In the genomic region with DNA sequence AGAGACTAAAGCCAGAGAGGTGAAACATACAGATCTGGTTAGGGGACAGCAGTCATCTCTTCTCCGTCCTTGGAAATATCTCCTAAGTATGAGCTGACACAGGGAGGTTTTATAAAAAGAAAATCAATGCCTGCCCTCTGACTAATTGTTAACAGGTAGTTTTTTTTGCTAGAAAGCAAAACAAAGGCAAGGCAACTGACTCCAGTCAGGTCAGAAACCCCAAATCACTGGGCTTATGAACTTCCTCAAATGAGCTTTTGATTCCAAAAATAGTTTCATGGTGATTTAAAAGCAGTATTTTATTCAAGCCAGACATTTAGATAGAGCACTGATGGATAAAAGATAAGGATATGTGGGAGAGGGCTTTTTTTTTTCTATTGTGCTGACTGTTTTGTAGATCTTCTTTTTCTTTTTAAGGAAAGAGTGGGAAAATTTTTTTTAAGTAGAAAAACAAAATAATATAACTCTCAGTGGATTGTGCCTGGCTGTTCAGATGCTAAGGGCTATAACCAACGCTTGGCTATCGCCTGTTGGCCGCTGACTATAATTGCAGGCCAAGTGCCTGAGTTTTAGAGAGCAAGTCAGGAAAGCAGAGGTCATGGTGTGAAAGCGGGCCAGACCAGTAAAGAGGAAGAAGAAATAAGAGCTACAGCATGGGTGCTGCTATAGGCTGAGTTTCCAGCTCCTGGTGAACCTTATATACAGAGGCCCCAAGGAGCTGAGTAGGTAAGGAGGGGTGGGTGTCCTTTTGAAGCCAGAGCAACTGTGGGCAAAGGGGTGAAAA, we compare ENCODE assay signal across 11 cellular contexts. TPM values are rescaled to one million over a fixed set of nuclear protein-coding genes. Genes with fewer than 3 reads are reported as not detected.
DNase-seq lines count a peak whose midpoint lies in the region; ATAC-seq and TF ChIP-seq lines count a peak whose summit lies in the region.
"Had no signal": no experiment of that assay in that cellular context is flagged by ENCODE, and none has a peak within 500 bp of the region (broad histone marks: within the 10 kb centered on the region; RNA-seq: fewer than 3 reads in every experiment).

No MANE protein-coding gene starts in this region.

- intact Hi-C loops in upper lobe of right lung (cut with DNase I), result no loop called here

- no peaks in the 10 kb centered on the region for H3K9me3 Mint-ChIP-seq in activated T-cell treated with anti-CD3 and anti-CD28 coated beads, Interleukin-2, amount 50 U/mL, for 4 hours
- H3K9me3 Mint-ChIP-seq: activated T-helper 17 cell treated with anti-CD3 and anti-CD28 coated beads, Interleukin-2, amount 50 U/mL, for 72 hours; naive thymus-derived CD8-positive, alpha-beta T cell had no signal

- no peaks in the 10 kb centered on the region for H3K27me3 ChIP-seq in stomach smooth muscle (ENCODE audit: control insufficient read depth in 1 of 2, insufficient read depth in 2 of 2, low read length in 2 of 2)
- no peaks in the 10 kb centered on the region for H3K27me3 ChIP-seq in upper lobe of right lung

- H3K36me3 ChIP-seq in stomach smooth muscle (ENCODE audit: control insufficient read depth in 2 of 2, insufficient read depth in 2 of 2, low read length in 2 of 2), result peaks cover 0 to 4% of the 10 kb centered on the region in 2 donors
- no peaks in the 10 kb centered on the region for H3K36me3 ChIP-seq in upper lobe of right lung

- H3K4me1 ChIP-seq in stomach smooth muscle (ENCODE audit: control insufficient read depth, insufficient read depth, low read length) (peaks cover 28% of the 10 kb centered on the region), upper lobe of right lung (no peaks in the 10 kb centered on the region)

- peaks cover 1% of the 10 kb centered on the region for H3K4me1 Mint-ChIP-seq in activated T-cell treated with anti-CD3 and anti-CD28 coated beads, Interleukin-2, amount 50 U/mL, for 4 hours (ENCODE audit: low read depth)
- H3K4me1 Mint-ChIP-seq: activated T-helper 17 cell treated with anti-CD3 and anti-CD28 coated beads, Interleukin-2, amount 50 U/mL, for 72 hours had no signal

- H3K27ac ChIP-seq in coronary artery, result peak overlapping the region in 1 of 2 donors; percentile 49
- peak overlapping the region; percentile 62 for H3K27ac ChIP-seq in stomach smooth muscle (ENCODE audit: low read length)
- no peak overlapping the region for H3K27ac ChIP-seq in upper lobe of right lung

- H3K9ac ChIP-seq in stomach smooth muscle (ENCODE audit: low read length in 2 of 2), result peak overlapping the region in 1 of 2 donors; percentile 36

- H3K4me3 ChIP-seq in coronary artery, result no peak overlapping the region
- peak overlapping the region in 1 of 2 donors; percentile 47 for H3K4me3 ChIP-seq in stomach smooth muscle (ENCODE audit: low read length in 2 of 2)
- no peak overlapping the region for H3K4me3 ChIP-seq in upper lobe of right lung

- H3K9me3 ChIP-seq in stomach smooth muscle (ENCODE audit: control insufficient read depth in 2 of 2, low read length in 2 of 2), result no peaks in the 10 kb centered on the region
- H3K9me3 ChIP-seq in upper lobe of right lung, result no peaks in the 10 kb centered on the region

- no peak overlapping the region for H3K4me3 Mint-ChIP-seq in activated T-cell treated with anti-CD3 and anti-CD28 coated beads, Interleukin-2, amount 50 U/mL, for 4 hours
- H3K4me3 Mint-ChIP-seq: activated T-helper 17 cell treated with anti-CD3 and anti-CD28 coated beads, Interleukin-2, amount 50 U/mL, for 72 hours; naive thymus-derived CD8-positive, alpha-beta T cell had no signal

- peak; percentile 27 to 54 for DNase-seq in Kasumi-1 (lab: John Stamatoyannopoulos, UW)
- DNase-seq in coronary artery (ENCODE audit: low spot score), result peak; percentile 9
- DNase-seq in activated T-cell treated with anti-CD3 and anti-CD28 coated beads, Interleukin-2, amount 50 U/mL, for 4 hours, result no peak
- no peak for DNase-seq in upper lobe of right lung
- DNase-seq: central memory CD4-positive, alpha-beta T cell; naive thymus-derived CD8-positive, alpha-beta T cell; Right ventricle myocardium superior had no signal

- TF ChIP-seq CTCF in coronary artery (IDR thresholded peaks at IDR 0.05) (no peak), upper lobe of right lung (IDR thresholded peaks at IDR 0.05) (no peak)

- peaks cover 2% of the 10 kb centered on the region for H3K27me3 Mint-ChIP-seq in activated T-cell treated with anti-CD3 and anti-CD28 coated beads, Interleukin-2, amount 50 U/mL, for 4 hours (ENCODE audit: low read depth)
- H3K27me3 Mint-ChIP-seq: activated T-helper 17 cell treated with anti-CD3 and anti-CD28 coated beads, Interleukin-2, amount 50 U/mL, for 72 hours had no signal

- peak; percentile 37 for ATAC-seq in GM18868 (IDR thresholded peaks at IDR 0.05; ENCODE audit: unreplicated experiment)
- ATAC-seq in HG02571 (IDR thresholded peaks at IDR 0.05; ENCODE audit: unreplicated experiment), result no peak
- ATAC-seq in activated T-cell treated with anti-CD3 and anti-CD28 coated beads, Interleukin-2, amount 50 U/mL, for 4 hours, result no peak
- ATAC-seq in upper lobe of right lung, result no peak
- ATAC-seq: activated T-helper 17 cell treated with anti-CD3 and anti-CD28 coated beads, Interleukin-2, amount 50 U/mL, for 72 hours; naive thymus-derived CD8-positive, alpha-beta T cell had no signal

- H3K36me3 Mint-ChIP-seq in activated T-cell treated with anti-CD3 and anti-CD28 coated beads, Interleukin-2, amount 50 U/mL, for 4 hours (ENCODE audit: insufficient read depth), result no peaks in the 10 kb centered on the region
- H3K36me3 Mint-ChIP-seq: naive thymus-derived CD8-positive, alpha-beta T cell had no signal

RNA-seq across cellular contexts. Expression of a gene that starts 44.9 kb away (rescaled TPM):
- total RNA-seq in activated T-cell treated with anti-CD3 and anti-CD28 coated beads, Interleukin-2, amount 50 U/mL, for 4 hours, result 10 to 100 TPM; 68.3 to 84.8 (median 71.1) TPM
- 16.7 TPM for total RNA-seq in upper lobe of right lung

RNA-seq across cellular contexts. Expression of a gene that starts 48.9 kb away (rescaled TPM):
- 100 to 1,000 TPM; 135 to 166 (median 143) TPM for total RNA-seq in activated T-cell treated with anti-CD3 and anti-CD28 coated beads, Interleukin-2, amount 50 U/mL, for 4 hours
- 54.9 TPM for total RNA-seq in upper lobe of right lung

Comparison
In these comparisons a context has a peak if more than half of its experiments do, and no peak if none do; other contexts are left out.
1. DNase-seq: peak in Kasumi-1 (2 of 2) and coronary artery (single experiment); none in activated T-cell treated with anti-CD3 and anti-CD28 coated beads, Interleukin-2, amount 50 U/mL, for 4 hours (single experiment) and upper lobe of right lung (single experiment).